Comparison of ENCODE assay signal across 22 cellular contexts in the genomic region with DNA sequence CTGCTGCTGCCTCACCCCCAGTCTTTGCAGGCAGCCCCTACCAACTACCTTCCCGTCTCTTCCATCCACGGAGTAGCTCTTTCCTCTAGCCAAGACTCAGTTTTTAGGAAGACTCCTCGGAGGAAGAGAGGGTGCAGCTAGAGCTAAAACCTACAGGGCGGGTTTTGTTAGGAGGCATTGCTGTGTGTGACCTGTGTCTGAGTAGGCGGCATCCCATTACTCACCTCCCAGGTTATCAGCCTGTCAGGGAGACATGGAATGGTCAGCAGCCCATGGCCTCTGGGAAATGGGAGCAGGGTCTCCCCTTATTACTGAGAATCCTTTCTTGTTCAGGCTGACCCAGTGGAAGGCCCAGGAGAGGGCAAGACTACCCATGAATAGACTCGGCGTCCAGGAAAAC. TPM values are rescaled to one million over a fixed set of nuclear protein-coding genes. Genes with fewer than 3 reads are reported as not detected.
DNase-seq lines count a peak whose midpoint lies in the region; ATAC-seq, FAIRE-seq and TF ChIP-seq lines count a peak whose summit lies in the region.
"Had no signal": no experiment of that assay in that cellular context is flagged by ENCODE, and none has a peak within 500 bp of the region (broad histone marks: within the 10 kb centered on the region; RNA-seq: fewer than 3 reads in every experiment).

No MANE protein-coding gene starts in this region.

- no peak for ATAC-seq in right lobe of liver
- ATAC-seq in HepG2: no peak
- ATAC-seq in GM18907 (IDR thresholded peaks at IDR 0.05; ENCODE audit: unreplicated experiment): no peak
- ATAC-seq: PC-3 had no signal

- H3K4me2 ChIP-seq in HepG2 (ENCODE audit: low read depth, low read length): no peak overlapping the region

- WGBS in right lobe of liver (ENCODE audit: insufficient coverage, low coverage, low lambda C conversion rate, missing lambda C conversion rate): 83% methylated on average over 2 of the region's 7 CpGs
- WGBS in HepG2 (ENCODE audit: low lambda C conversion rate): 26% methylated on average over 7 of the region's 7 CpGs

- no TSS peak for BruUV-seq in HepG2 (replicated peaks; lab: Mats Ljungman, UMichigan)

- in situ Hi-C loops in HepG2 (cut with HindIII; ENCODE audit: extremely low pct_ligation_motif_present, low pct_unique_long_range_greater_than_20kb): no loop called here

- intact Hi-C loops in right lobe of liver (cut with DNase I): loop anchor here in 1 of 2 donors (10.0 kb wide), 1 partner anchor 100 kb away; the partner anchor contains the start of gene C3orf20
- intact Hi-C loops in HepG2 (cut with micrococcal nuclease; ENCODE audit: unreplicated experiment): no loop called here

- no peak for TF ChIP-seq RAD21 in HepG2 (CRISPR knock-in tag; IDR thresholded peaks at IDR 0.05)

- H3K9me3 ChIP-seq in right lobe of liver (no peaks in the 10 kb centered on the region), HepG2 (ENCODE audit: low read length) (no peaks in the 10 kb centered on the region)

- H3K27ac Mint-ChIP-seq in neural crest cell (ENCODE audit: unreplicated experiment): peak overlapping the region; percentile 57

- H3K36me3 ChIP-seq in right lobe of liver (no peaks in the 10 kb centered on the region), HepG2 (replicated peaks in 1 of 2; ENCODE audit: control insufficient read depth in 1 of 2, insufficient read depth in 2 of 2, low read length in 2 of 2) (no peaks in the 10 kb centered on the region)
- H3K36me3 ChIP-seq: HAP-1 had no signal

- H3K4me1 ChIP-seq in right lobe of liver (no peaks in the 10 kb centered on the region), HepG2 (ENCODE audit: insufficient read depth, low read length) (no peaks in the 10 kb centered on the region)
- H3K4me1 ChIP-seq: HAP-1 had no signal

- H3K79me2 ChIP-seq in HepG2 (ENCODE audit: insufficient read depth, low read length): no peaks in the 10 kb centered on the region

- H3K9ac ChIP-seq in HepG2 (ENCODE audit: insufficient read depth, low read depth, low read length): no peak overlapping the region

- no peak overlapping the region for H3K4me3 Mint-ChIP-seq in neural crest cell

- peaks cover 4% of the 10 kb centered on the region for H3K9me3 Mint-ChIP-seq in neural crest cell

- no peaks in the 10 kb centered on the region for H4K20me1 ChIP-seq in HepG2 (ENCODE audit: insufficient read depth, low read length)

- no peaks in the 10 kb centered on the region for H3K4me1 Mint-ChIP-seq in neural crest cell

- no peak for TF ChIP-seq POLR2A in right lobe of liver (IDR thresholded peaks at IDR 0.05)
- TF ChIP-seq POLR2A in HepG2 (IDR thresholded peaks at IDR 0.05; ENCODE audit: insufficient read depth in 1 of 2, low read depth in 2 of 2, low read length in 2 of 2): no peak

- H3K4me3 ChIP-seq in right lobe of liver: no peak overlapping the region
- no peak overlapping the region for H3K4me3 ChIP-seq in HepG2 (replicated peaks in 1 of 3; ENCODE audit: insufficient read depth in 1 of 3, low read depth in 2 of 3, low read length in 3 of 3)
- H3K4me3 ChIP-seq: HAP-1 had no signal

- H2AFZ ChIP-seq in HepG2 (ENCODE audit: low read length): no peak overlapping the region

- H3K27me3 ChIP-seq in right lobe of liver: no peaks in the 10 kb centered on the region
- H3K27me3 ChIP-seq in HepG2 (ENCODE audit: control insufficient read depth in 1 of 2, insufficient read depth in 2 of 2, low read length in 2 of 2): peaks cover 3 to 42% of the 10 kb centered on the region in 2 experiments; a peak in 3 of 5 replicates

- CTCF ChIA-PET in HepG2 (lab: Yijun Ruan, JAX; ENCODE audit: low intra/inter-chr PET ratio, low total read pairs): no interaction called here

- POLR2A ChIA-PET in HepG2 (lab: Yijun Ruan, JAX): no interaction called here

- no peaks in the 10 kb centered on the region for H3K27me3 Mint-ChIP-seq in neural crest cell (ENCODE audit: low read depth)

- TF ChIP-seq CTCF in right lobe of liver (IDR thresholded peaks at IDR 0.05) (no peak), HepG2 (CRISPR knock-in tag; IDR thresholded peaks at IDR 0.05) (no peak), neural crest cell (conservative IDR thresholded peaks at IDR 0.05) (no peak)

- H3K27ac ChIP-seq in right lobe of liver: no peak overlapping the region
- no peak overlapping the region for H3K27ac ChIP-seq in HepG2 (ENCODE audit: extremely low read length, insufficient read depth, low read length)
- H3K27ac ChIP-seq: HL-60, RWPE1 had no signal

- DNase-seq in right lobe of liver: peak in 2 of 3 donors; percentile 12 to 16
- DNase-seq in HepG2 (ENCODE audit: low spot score): no peak
- peak; percentile 7 for DNase-seq in activated CD8-positive, alpha-beta memory T cell treated with anti-CD3 and anti-CD28 coated beads, Interleukin-2, amount 50 U/mL, for 48 hours
- no peak for DNase-seq in neural crest cell (ENCODE audit: low read depth, low spot score)
- peak; percentile 29 for DNase-seq in ureter (ENCODE audit: low spot score)
- DNase-seq in NCI-H748 treated with DMSO at 0.1 percent for 48 hours (lab: John Stamatoyannopoulos, UW): no peak
- DNase-seq: ACHN, COR-L47, IMR-90, NCI-H1417, NCI-H187, NCI-H2107, NCI-H510A treated with DMSO at 0.1 percent for 48 hours, NCI-H82, PC-3, SIG-M5 had no signal

- no peaks in the 10 kb centered on the region for H3K36me3 Mint-ChIP-seq in neural crest cell (ENCODE audit: low read depth)

- FAIRE-seq in HepG2 (lab: Jason Lieb, UNC): no peak
- FAIRE-seq: G401.6 had no signal

- TF ChIP-seq EP300 in HepG2 (IDR thresholded peaks at IDR 0.05; ENCODE audit: low read depth in 2 of 2, low read length in 2 of 2): no peak
- no peak for TF ChIP-seq EP300 in HepG2 (CRISPR knock-in tag; IDR thresholded peaks at IDR 0.05; ENCODE audit: borderline replicate concordance)

TF ChIP-seq in HepG2, 621 proteins besides CTCF, POLR2A, EP300 and RAD21 (continues in another document):
- TF ChIP-seq ATF7-NPFF (CRISPR knock-in tag; IDR thresholded peaks at IDR 0.05; ENCODE audit: low read depth) (no peak), ZNF256 (CRISPR knock-in tag; conservative IDR thresholded peaks at IDR 0.05) (no peak), UBTF (CRISPR knock-in tag; IDR thresholded peaks at IDR 0.05) (no peak), ZFAT (CRISPR knock-in tag; conservative IDR thresholded peaks at IDR 0.05) (no peak), ZNF747 (CRISPR knock-in tag; IDR thresholded peaks at IDR 0.05; ENCODE audit: borderline replicate concordance) (no peak), TBX2 (CRISPR knock-in tag; IDR thresholded peaks at IDR 0.05; ENCODE audit: borderline replicate concordance) (no peak), NRL (CRISPR knock-in tag; IDR thresholded peaks at IDR 0.05; ENCODE audit: borderline replicate concordance) (no peak), ZNF207 (IDR thresholded peaks at IDR 0.05; ENCODE audit: borderline replicate concordance) (no peak), TAF15 (IDR thresholded peaks at IDR 0.05; ENCODE audit: low read depth, low read length, poor library complexity, severe bottlenecking) (no peak), BRCA1 (CRISPR knock-in tag; IDR thresholded peaks at IDR 0.05) (no peak), FOXO1 (CRISPR knock-in tag; IDR thresholded peaks at IDR 0.05) (no peak), KLF13 (CRISPR knock-in tag; IDR thresholded peaks at IDR 0.05) (no peak)
- TF ChIP-seq, protein P1, sequence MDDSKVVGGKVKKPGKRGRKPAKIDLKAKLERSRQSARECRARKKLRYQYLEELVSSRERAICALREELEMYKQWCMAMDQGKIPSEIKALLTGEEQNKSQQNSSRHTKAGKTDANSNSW (CRISPR knock-in tag; IDR thresholded peaks at IDR 0.05; ENCODE audit: borderline replicate concordance): no peak

RNA-seq across cellular contexts. Expression of gene FGD5, which starts 43.8 kb away (rescaled TPM):
- 1 to 10 TPM; 3.4 to 8.9 (median 5.9) TPM for total RNA-seq in right lobe of liver
- not detected in 2 replicates for total RNA-seq in HepG2 (2016; rRNA removed; fragmentation: Illumina TruSeq; extraction: Trizol)
- not detected in 2 replicates for total RNA-seq in HepG2 (2016; cell fraction: cytosol; rRNA removed; fragmentation: Illumina TruSeq; extraction: Trizol; ENCODE audit: low read depth)
- not detected in 2 replicates for total RNA-seq in HepG2 (2016; cell fraction: insoluble cytoplasmic fraction; rRNA removed; fragmentation: Illumina TruSeq; extraction: Trizol)
- total RNA-seq in HepG2 (2016; cell fraction: membrane; rRNA removed; fragmentation: Illumina TruSeq; extraction: Trizol): not detected in 2 replicates
- not detected in 2 replicates for total RNA-seq in HepG2 (2016; cell fraction: nucleus; rRNA removed; fragmentation: Illumina TruSeq; extraction: Trizol)
- polyA plus RNA-seq in HepG2 (2011; rRNA removed): 0.17 TPM in 1 of 2 replicates, not detected in the other
- polyA plus RNA-seq in HepG2 (2011; cell fraction: cytosol; rRNA removed): 0.01 and 0.04 TPM in 2 replicates
- polyA plus RNA-seq in HepG2 (2011; cell fraction: nucleus; rRNA removed): 0.09 and 0.10 TPM in 2 replicates
- polyA plus RNA-seq in HepG2 (2012): 0.08 and 0.20 TPM in 2 replicates
- not detected in 2 replicates for polyA plus RNA-seq in HepG2 (2016; cell fraction: cytosol; fragmentation: Illumina TruSeq; extraction: Trizol; ENCODE audit: low read depth)
- polyA plus RNA-seq in HepG2 (2016; cell fraction: insoluble cytoplasmic fraction; fragmentation: Illumina TruSeq; extraction: Trizol; ENCODE audit: low read depth): not detected in 2 replicates
- polyA plus RNA-seq in HepG2 (2016; cell fraction: membrane; fragmentation: Illumina TruSeq; extraction: Trizol; ENCODE audit: low read depth): not detected in 2 replicates
- not detected in 2 replicates for polyA plus RNA-seq in HepG2 (2016; cell fraction: nucleus; fragmentation: Illumina TruSeq; extraction: Trizol; ENCODE audit: insufficient read depth, low read depth)
- polyA minus RNA-seq in HepG2 (2011; rRNA and poly(A)+ RNA removed; ENCODE audit: low replicate concordance): 0.44 TPM in 1 of 2 replicates, not detected in the other
- not detected in 2 replicates for polyA minus RNA-seq in HepG2 (2011; cell fraction: cytosol; rRNA and poly(A)+ RNA removed)
- 0.25 and 0.39 TPM in 2 replicates for polyA minus RNA-seq in HepG2 (2011; cell fraction: nucleus; rRNA and poly(A)+ RNA removed)
- 0.27 and 0.61 TPM in 2 replicates for total RNA-seq in neural crest cell
- total RNA-seq in ureter: 23.2 TPM
- total RNA-seq: HT1080, IMR-90, PC-3 had no signal
- polyA plus RNA-seq: IMR-90 had no signal

Comparison
In these comparisons a context has a peak if more than half of its experiments do, and no peak if none do; other contexts are left out.
1. DNase-seq: peak in right lobe of liver (2 of 3), activated CD8-positive, alpha-beta memory T cell treated with anti-CD3 and anti-CD28 coated beads, Interleukin-2, amount 50 U/mL, for 48 hours (single experiment) and ureter (single experiment); none in HepG2 (single experiment), neural crest cell (single experiment) and NCI-H748 treated with DMSO at 0.1 percent for 48 hours (single experiment).